ENCODE assay signal across 9 cellular contexts in the genomic region with DNA sequence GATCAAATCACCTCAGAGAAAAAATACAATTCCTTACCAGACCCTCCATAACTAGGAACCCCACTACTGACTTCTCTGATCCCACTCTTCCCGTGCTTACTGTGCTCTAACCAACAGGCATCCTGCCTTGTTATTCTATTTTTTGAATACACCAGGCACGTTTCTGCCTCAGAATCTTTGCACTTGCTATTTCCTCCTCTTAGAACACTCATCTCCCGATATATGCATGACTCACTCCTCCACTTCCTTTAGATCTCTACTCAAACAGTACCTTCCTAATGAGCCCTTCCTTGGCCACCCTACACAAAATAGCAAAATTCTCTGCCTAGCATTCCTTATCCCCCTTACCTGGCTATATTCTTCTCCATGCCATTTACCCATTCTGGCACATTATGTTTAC. TPM values are rescaled to one million over a fixed set of nuclear protein-coding genes. Genes with fewer than 3 reads are reported as not detected.
A peak's percentile ranks its signal among the peaks of the same experiment; 100 is the strongest.
DNase-seq lines count a peak whose midpoint lies in the region; ATAC-seq and TF ChIP-seq lines count a peak whose summit lies in the region.
"Had no signal": no experiment of that assay in that cellular context is flagged by ENCODE, and none has a peak within 500 bp of the region (broad histone marks: within the 10 kb centered on the region; RNA-seq: fewer than 3 reads in every experiment).

No MANE protein-coding gene starts in this region.

- H3K4me1 ChIP-seq in mucosa of descending colon (ENCODE audit: low read depth) (no peaks in the 10 kb centered on the region), vagina (no peaks in the 10 kb centered on the region)
- H3K4me1 ChIP-seq: suprapubic skin had no signal

- intact Hi-C loops in mucosa of descending colon (cut with DNase I, micrococcal nuclease) (no loop called here), vagina (cut with DNase I) (no loop called here)

- H3K4me3 Mint-ChIP-seq in activated naive CD8-positive, alpha-beta T cell treated with anti-CD3 and anti-CD28 coated beads, Interleukin-2, amount 10 ng/mL, durations not matched to agents 7 days and 5 days = peak overlapping the region; percentile 37

- no peaks in the 10 kb centered on the region for H3K27me3 ChIP-seq in vagina
- H3K27me3 ChIP-seq: suprapubic skin had no signal

- H3K27me3 Mint-ChIP-seq in activated naive CD8-positive, alpha-beta T cell treated with anti-CD3 and anti-CD28 coated beads, Interleukin-2, amount 10 ng/mL, durations not matched to agents 7 days and 5 days = no peaks in the 10 kb centered on the region

- TF ChIP-seq POLR2A in vagina (IDR thresholded peaks at IDR 0.05) = no peak

- peaks cover 11% of the 10 kb centered on the region for H3K36me3 Mint-ChIP-seq in activated naive CD8-positive, alpha-beta T cell treated with anti-CD3 and anti-CD28 coated beads, Interleukin-2, amount 10 ng/mL, durations not matched to agents 7 days and 5 days

- H3K27ac Mint-ChIP-seq in activated naive CD8-positive, alpha-beta T cell treated with anti-CD3 and anti-CD28 coated beads, Interleukin-2, amount 10 ng/mL, durations not matched to agents 7 days and 5 days = peak overlapping the region; percentile 54

- no peak overlapping the region for H3K27ac ChIP-seq in vagina
- H3K27ac ChIP-seq: suprapubic skin had no signal

- H3K36me3 ChIP-seq in mucosa of descending colon (ENCODE audit: low read depth) (no peaks in the 10 kb centered on the region), vagina (no peaks in the 10 kb centered on the region)

- H3K4me1 Mint-ChIP-seq in activated naive CD8-positive, alpha-beta T cell treated with anti-CD3 and anti-CD28 coated beads, Interleukin-2, amount 10 ng/mL, durations not matched to agents 7 days and 5 days = peaks cover 8% of the 10 kb centered on the region

- no peak for TF ChIP-seq CTCF in mucosa of descending colon (IDR thresholded peaks at IDR 0.05)
- TF ChIP-seq CTCF in vagina (IDR thresholded peaks at IDR 0.05) = no peak

- no peaks in the 10 kb centered on the region for H3K9me3 Mint-ChIP-seq in activated naive CD8-positive, alpha-beta T cell treated with anti-CD3 and anti-CD28 coated beads, Interleukin-2, amount 10 ng/mL, durations not matched to agents 7 days and 5 days

- ATAC-seq in activated naive CD8-positive, alpha-beta T cell treated with anti-CD3 and anti-CD28 coated beads, Interleukin-2, amount 10 ng/mL, durations not matched to agents 7 days and 5 days (ENCODE audit: low read depth) = peak; percentile 83
- ATAC-seq in mucosa of descending colon (peak; percentile 56), HG03565 (IDR thresholded peaks at IDR 0.05; ENCODE audit: unreplicated experiment) (no peak)

- POLR2A ChIA-PET in activated naive CD8-positive, alpha-beta T cell treated with anti-CD3 and anti-CD28 coated beads, Interleukin-2, amount 10 ng/mL, durations not matched to agents 7 days and 5 days (lab: Charles Lee) = no interaction called here

- DNase-seq in EL (peak; percentile 83), LoVo (ENCODE audit: low spot score) (peak; percentile 34), mucosa of descending colon (no peak), vagina (ENCODE audit: extremely low spot score in 2 of 2) (no peak), DMS153 treated with DMSO at 0.1 percent for 48 hours (lab: John Stamatoyannopoulos, UW; ENCODE audit: unreplicated experiment) (no peak), D341Med (ENCODE audit: low spot score) (no peak)
- no peak for DNase-seq in activated naive CD8-positive, alpha-beta T cell treated with anti-CD3 and anti-CD28 coated beads, Interleukin-2, amount 10 ng/mL, durations not matched to agents 7 days and 5 days

- H3K4me3 ChIP-seq in mucosa of descending colon (no peak overlapping the region), vagina (no peak overlapping the region)
- H3K4me3 ChIP-seq: suprapubic skin had no signal

- H3K9me3 ChIP-seq in mucosa of descending colon (no peaks in the 10 kb centered on the region), vagina (no peaks in the 10 kb centered on the region)
- H3K9me3 ChIP-seq: suprapubic skin had no signal

RNA-seq across cellular contexts. Expression of gene MAPKAP1, which starts 43.9 kb away (rescaled TPM):
- total RNA-seq in activated naive CD8-positive, alpha-beta T cell treated with anti-CD3 and anti-CD28 coated beads, Interleukin-2, amount 10 ng/mL, durations not matched to agents 7 days and 5 days = 10 to 100 TPM; 48.2 to 51.5 TPM
- total RNA-seq in mucosa of descending colon (10 to 100 TPM; 73.2 to 98.4 (median 84.9) TPM), vagina (70.7 TPM)

Comparison
In these comparisons a context has a peak if more than half of its experiments do, and no peak if none do; other contexts are left out.
1. DNase-seq: peak in EL (single experiment) and LoVo (single experiment); none in activated naive CD8-positive, alpha-beta T cell treated with anti-CD3 and anti-CD28 coated beads, Interleukin-2, amount 10 ng/mL, durations not matched to agents 7 days and 5 days (single experiment), mucosa of descending colon (0 of 3), vagina (0 of 2), DMS153 treated with DMSO at 0.1 percent for 48 hours (single experiment) and D341Med (single experiment).